8 cellular contexts compared by ENCODE assay signal in the genomic region with DNA sequence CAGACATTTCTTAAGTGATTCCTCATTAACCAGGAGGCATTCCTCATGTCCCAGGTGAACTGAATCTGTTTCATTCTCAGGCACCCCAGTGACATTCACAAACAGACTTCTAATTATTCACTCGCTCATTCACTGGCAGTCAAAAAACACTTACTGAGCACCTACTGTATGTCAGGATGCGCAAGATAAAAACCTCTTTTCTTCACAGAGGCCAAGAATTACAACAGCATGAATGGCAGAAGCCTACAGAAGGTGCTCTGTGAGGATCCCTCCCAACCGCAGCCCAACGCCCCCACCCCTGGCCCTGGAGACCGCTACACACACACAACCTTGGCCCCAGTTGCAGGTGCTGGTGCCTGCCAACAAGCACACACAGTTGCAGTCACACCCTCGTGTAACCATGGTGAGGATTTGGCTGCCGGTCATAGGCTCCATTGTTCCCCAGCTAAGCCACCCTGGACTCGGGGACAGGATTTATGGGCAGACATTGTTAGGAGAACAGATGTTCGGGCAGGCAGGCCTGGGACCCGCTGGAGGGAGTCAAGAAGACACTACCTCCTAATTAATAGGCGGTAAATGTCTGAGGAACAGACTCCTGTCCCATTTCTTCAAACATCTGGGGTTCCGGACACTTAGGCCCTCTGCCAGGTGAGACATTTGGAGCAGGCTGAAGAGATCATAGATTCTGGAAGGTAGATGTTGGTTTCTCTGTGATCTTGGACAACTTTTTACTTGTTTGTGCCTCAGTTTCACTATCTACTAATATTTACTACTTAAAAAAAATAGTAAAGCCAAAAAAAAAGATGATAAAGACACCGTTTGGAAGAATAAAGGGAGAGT. TPM values are rescaled to one million over a fixed set of nuclear protein-coding genes. Genes with fewer than 3 reads are reported as not detected.
DNase-seq lines count a peak whose midpoint lies in the region; ATAC-seq, FAIRE-seq and TF ChIP-seq lines count a peak whose summit lies in the region.

No MANE protein-coding gene starts in this region.

- TF ChIP-seq POLR2A in stomach (IDR thresholded peaks at IDR 0.05) (no peak), GM18505 (IDR thresholded peaks at IDR 0.05; ENCODE audit: borderline replicate concordance, extremely low read depth, insufficient read depth, insufficient read length) (no peak)

- TF ChIP-seq EP300 in stomach (IDR thresholded peaks at IDR 0.05) = no peak

- no peak for FAIRE-seq in RCC 7860 (lab: Jason Lieb, UNC)

- no peak for TF ChIP-seq CTCF in right atrium auricular region (IDR thresholded peaks at IDR 0.05)
- TF ChIP-seq CTCF in stomach (IDR thresholded peaks at IDR 0.05) = no peak

- H3K36me3 ChIP-seq in right atrium auricular region (no peaks in the 10 kb centered on the region), stomach (no peaks in the 10 kb centered on the region), H7 (replicated peaks; ENCODE audit: control insufficient read depth, insufficient read depth, low read length) (no peaks in the 10 kb centered on the region)

- intact Hi-C loops in stomach (cut with DNase I; ENCODE audit: low total_unique reads) = no loop called here

- H3K4me1 ChIP-seq in right atrium auricular region (peaks cover 0 to 66% of the 10 kb centered on the region in 2 donors), stomach (peaks cover 48 to 92% (median 73%) of the 10 kb centered on the region in 4 donors)

- H3K27me3 ChIP-seq in right atrium auricular region (no peaks in the 10 kb centered on the region), stomach (no peaks in the 10 kb centered on the region), H7 (ENCODE audit: control insufficient read depth, insufficient read depth, low read length) (no peaks in the 10 kb centered on the region)

- H3K27ac ChIP-seq in right atrium auricular region = peak overlapping the region; percentile 70 to 86
- H3K27ac ChIP-seq in stomach = peak overlapping the region; percentile 78 to 99 (median 85)

- no peaks in the 10 kb centered on the region for H3K9me3 ChIP-seq in right atrium auricular region
- no peaks in the 10 kb centered on the region for H3K9me3 ChIP-seq in stomach

- no peak for ATAC-seq in GM18505 (IDR thresholded peaks at IDR 0.05; ENCODE audit: unreplicated experiment)

- WGBS in stomach, 5 donors = 18 to 40% (median 24%) methylated on average over 10 to 13 of the region's 13 CpGs

- H3K4me3 ChIP-seq in right atrium auricular region = no peak overlapping the region
- H3K4me3 ChIP-seq in stomach = no peak overlapping the region
- H3K4me3 ChIP-seq in H7 (ENCODE audit: insufficient read depth, low read depth, low read length) = no peak overlapping the region

- peak; percentile 46 for DNase-seq in M059J (ENCODE audit: low read depth)
- peak; percentile 81 for DNase-seq in SW480 (ENCODE audit: low spot score)
- peak; percentile 94 for DNase-seq in right atrium auricular region (ENCODE audit: low spot score)
- DNase-seq in stomach = peak; percentile 97
- DNase-seq in H7 = no peak
- no peak for DNase-seq in RCC 7860 (ENCODE audit: low spot score)
- no peak for DNase-seq in RPMI8226

RNA-seq across cellular contexts. Expression of a gene that starts 43.2 kb away (rescaled TPM):
- total RNA-seq in M059J (2014; rRNA removed; shearing (Covaris generic)) = 4.4 and 16.2 TPM in 2 replicates
- total RNA-seq in right atrium auricular region = 10 to 100 TPM; 32.5 to 33.3 TPM
- total RNA-seq in stomach = 100 to 1,000 TPM in 1 of 5 donors, 10 to 100 TPM in 4; 10.5 to 111 (median 23.6) TPM
- polyA plus RNA-seq in stomach = 10 to 100 TPM; 16.5 to 30.1 (median 19.8) TPM
- 8.1 and 13.9 TPM in 2 replicates for total RNA-seq in H7 (2014; rRNA removed; shearing (Covaris generic))

Comparison
In these comparisons a context has a peak if more than half of its experiments do, and no peak if none do; other contexts are left out.
1. DNase-seq: peak in M059J (single experiment), SW480 (single experiment), right atrium auricular region (single experiment) and stomach (single experiment); none in H7 (single experiment), RCC 7860 (single experiment) and RPMI8226 (single experiment).